In the genomic region with DNA sequence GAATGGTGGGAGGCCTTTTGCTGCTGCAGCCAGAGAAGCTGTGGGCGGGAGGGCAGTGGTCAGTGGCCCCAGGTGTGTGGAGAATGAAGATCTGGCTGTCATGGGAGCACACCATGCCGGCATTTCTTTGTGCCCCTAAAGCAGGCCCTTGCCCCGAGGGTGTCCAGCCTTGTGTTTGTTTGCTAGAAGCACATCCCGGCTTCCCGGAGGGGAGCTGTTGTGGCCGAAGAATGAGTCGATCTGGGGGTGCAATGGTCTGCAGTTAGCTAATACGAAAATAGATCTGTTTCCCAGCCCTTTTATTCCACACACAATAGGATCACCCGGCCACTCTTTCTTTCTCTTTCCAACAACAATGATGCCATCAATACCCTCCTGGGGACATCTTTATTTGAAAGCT, we compare ENCODE assay signal across 24 cellular contexts.
DNase-seq lines count a peak whose midpoint lies in the region; FAIRE-seq and TF ChIP-seq lines count a peak whose summit lies in the region.
"Had no signal": no experiment of that assay in that cellular context is flagged by ENCODE, and none has a peak within 500 bp of the region (broad histone marks: within the 10 kb centered on the region; RNA-seq: fewer than 3 reads in every experiment).

No MANE protein-coding gene starts in this region.

- H3F3A ChIP-seq in neural progenitor cell (ENCODE audit: low read depth), result peaks cover 21% of the 10 kb centered on the region

- no peak overlapping the region for H3K23ac ChIP-seq in H9 (ENCODE audit: insufficient read length, low read depth, low read length)
- no peak overlapping the region for H3K23ac ChIP-seq in H1 (ENCODE audit: insufficient read length)

- no peak overlapping the region; the same call in 1 of the 2 replicates for H3K14ac ChIP-seq in H9 (ENCODE audit: insufficient read depth, low read length)
- H3K14ac ChIP-seq in H1 (ENCODE audit: insufficient read length), result no peak overlapping the region

- H3K27ac ChIP-seq in H9 (ENCODE audit: insufficient read length, low read depth, low read length), result no peak overlapping the region
- no peak overlapping the region for H3K27ac ChIP-seq in H1 (ENCODE audit: low read depth, low read length)
- H3K27ac ChIP-seq in neural progenitor cell, result no peak overlapping the region
- H3K27ac ChIP-seq: 22Rv1; A549; BLaER1 treated with 17β-estradiol and CSF1 and Interleukin-3, amounts not matched to agents 10 nM and 100 nM; C4-2B had no signal

- H3K9me3 Mint-ChIP-seq in H9 (no peaks in the 10 kb centered on the region), neural progenitor cell (no peaks in the 10 kb centered on the region)
- H3K9me3 Mint-ChIP-seq: CD4-positive, alpha-beta T cell; CD8-positive, alpha-beta T cell had no signal

- H3K79me2 ChIP-seq in H9 (ENCODE audit: insufficient read depth, low read length) (no peaks in the 10 kb centered on the region), H1 (ENCODE audit: control insufficient read depth in 1 of 2, insufficient read depth in 2 of 2, low read length in 2 of 2) (no peaks in the 10 kb centered on the region), neural progenitor cell (ENCODE audit: low read depth) (no peaks in the 10 kb centered on the region)

- H2BK20ac ChIP-seq in H9 (ENCODE audit: low read depth, low read length, poor library complexity, severe bottlenecking) (no peak overlapping the region), H1 (ENCODE audit: low read length) (no peak overlapping the region)

- H3K27me3 ChIP-seq in H9 (ENCODE audit: insufficient read depth, low read length) (no peaks in the 10 kb centered on the region), H1 (replicated peaks in 1 of 4; ENCODE audit: control insufficient read depth in 3 of 4, extremely low read depth in 1 of 4, insufficient read depth in 3 of 4, low read length in 3 of 4) (no peaks in the 10 kb centered on the region; a peak in 1 of 7 replicates), neural progenitor cell (no peaks in the 10 kb centered on the region)
- H3K27me3 ChIP-seq: BLaER1 treated with 17β-estradiol and CSF1 and Interleukin-3, amounts not matched to agents 10 nM and 100 nM had no signal

- no peak overlapping the region for H3K4me3 Mint-ChIP-seq in H9
- H3K4me3 Mint-ChIP-seq in neural progenitor cell, result no peak overlapping the region
- H3K4me3 Mint-ChIP-seq: B cell; CD4-positive, alpha-beta T cell; CD8-positive, alpha-beta T cell had no signal

- no peaks in the 10 kb centered on the region for H4K20me1 ChIP-seq in H9 (ENCODE audit: control insufficient read depth, insufficient read depth, insufficient read length)
- H4K20me1 ChIP-seq in H1 (replicated peaks in 1 of 2; ENCODE audit: control insufficient read depth in 1 of 2, insufficient read depth in 2 of 2, low read length in 2 of 2), result no peaks in the 10 kb centered on the region
- H4K20me1 ChIP-seq in neural progenitor cell (ENCODE audit: low read depth), result no peaks in the 10 kb centered on the region
- H4K20me1 ChIP-seq: BLaER1 treated with 17β-estradiol and CSF1 and Interleukin-3, amounts not matched to agents 10 nM and 100 nM had no signal

- H3T11ph ChIP-seq in H9 (ENCODE audit: low read length), result no peak overlapping the region

- H2BK15ac ChIP-seq in H9 (ENCODE audit: low read depth, low read length), result no peak overlapping the region
- H2BK15ac ChIP-seq in H1 (ENCODE audit: low read length), result no peak overlapping the region

- no peak for DNase-seq in H9
- DNase-seq in H1 (ENCODE audit: low read depth in 1 of 2, low spot score in 2 of 2), result no peak
- peak; percentile 55 for DNase-seq in neural progenitor cell (ENCODE audit: low spot score)
- no peak for DNase-seq in NCI-H2171 treated with DMSO at 0.1 percent for 48 hours (lab: John Stamatoyannopoulos, UW)
- DNase-seq in activated T-cell treated with anti-CD3 and anti-CD28 coated beads, Interleukin-2, amount 50 U/mL, for 1 hour, result no peak
- DNase-seq: AML-193; CD4-positive, alpha-beta T cell; CD8-positive, alpha-beta T cell; COR-L47; DMS 273 treated with DMSO at 0.1 percent for 48 hours; DMS153; DMS53; DMS79; DND-41; EL; GDM1 had no signal

- H3K4ac ChIP-seq in H9 (ENCODE audit: low read depth, low read length) (no peak overlapping the region), H1 (replicated peaks; ENCODE audit: insufficient read length, low read depth, low read length) (no peak overlapping the region)

- CTCF ChIA-PET in H1 (lab: Charles Lee; ENCODE audit: partially characterized antibody), result interaction anchor here (1.0 to 2.8 kb wide), 2 partner anchors 10 to 296 kb away, joined by 3 to 10 read pairs; no protein-coding TSS in a partner anchor

- no peak overlapping the region for H2BK120ac ChIP-seq in H9 (ENCODE audit: low read depth, low read length, poor library complexity, severe bottlenecking)
- H2BK120ac ChIP-seq in H1 (replicated peaks; ENCODE audit: low read depth, low read length), result no peak overlapping the region

- H2AK5ac ChIP-seq in H9 (ENCODE audit: insufficient read length, low read length) (no peak overlapping the region), H1 (ENCODE audit: low read depth, low read length) (no peak overlapping the region)

- no peak overlapping the region for H3K4me3 ChIP-seq in H1 (ENCODE audit: extremely low read depth in 1 of 4, insufficient read depth in 2 of 4, low read depth in 3 of 4, low read length in 4 of 4)
- no peak overlapping the region for H3K4me3 ChIP-seq in neural progenitor cell
- H3K4me3 ChIP-seq: A549; BLaER1 treated with 17β-estradiol and CSF1 and Interleukin-3, amounts not matched to agents 10 nM and 100 nM; GM12878 had no signal

- TF ChIP-seq CTCF in H9 (conservative IDR thresholded peaks at IDR 0.05), result no peak
- TF ChIP-seq CTCF in H1 (IDR thresholded peaks at IDR 0.05; ENCODE audit: control extremely low read depth in 1 of 3, insufficient read depth in 1 of 3, low read depth in 1 of 3, low read length in 3 of 3), result no peak
- TF ChIP-seq CTCF in neural progenitor cell (IDR thresholded peaks at IDR 0.05), result no peak

- H2BK5ac ChIP-seq in H9 (ENCODE audit: insufficient read length, low read length), result no peak overlapping the region
- no peak overlapping the region for H2BK5ac ChIP-seq in H1 (ENCODE audit: low read depth, low read length)

- peak overlapping the region in 2 of 3 experiments; percentile 31 to 60; a peak in 3 of 7 replicates for H3K27ac Mint-ChIP-seq in H9
- no peak overlapping the region for H3K27ac Mint-ChIP-seq in neural progenitor cell
- H3K27ac Mint-ChIP-seq: B cell; CD4-positive, alpha-beta T cell; CD8-positive, alpha-beta T cell had no signal

- H3K4me1 Mint-ChIP-seq in H9, result peaks cover 18 to 27% of the 10 kb centered on the region in 2 experiments
- H3K4me1 Mint-ChIP-seq in neural progenitor cell, result peaks cover 37% of the 10 kb centered on the region

- H3K23me2 ChIP-seq in H9 (ENCODE audit: insufficient read length, low read depth, low read length, poor library complexity, severe bottlenecking) (no peaks in the 10 kb centered on the region), H1 (ENCODE audit: low read depth, low read length) (no peaks in the 10 kb centered on the region)

- no peak for TF ChIP-seq RAD21 in H1 (IDR thresholded peaks at IDR 0.05 in 1 of 2, conservative IDR thresholded peaks at IDR 0.05 in 1 of 2; ENCODE audit: low read depth in 2 of 2, low read length in 2 of 2)

- POLR2A ChIA-PET in H1 (lab: Charles Lee; ENCODE audit: partially characterized antibody), result no interaction called here

- H3K56ac ChIP-seq in H9 (ENCODE audit: insufficient read length, low read depth, low read length) (no peak overlapping the region), H1 (replicated peaks; ENCODE audit: insufficient read length, low read depth, low read length) (no peak overlapping the region)

- H3K36me3 ChIP-seq in H1 (ENCODE audit: control insufficient read depth in 2 of 4, insufficient read depth in 4 of 4, low read length in 3 of 4) (no peaks in the 10 kb centered on the region), neural progenitor cell (no peaks in the 10 kb centered on the region)
- H3K36me3 ChIP-seq: BLaER1 treated with 17β-estradiol and CSF1 and Interleukin-3, amounts not matched to agents 10 nM and 100 nM had no signal

- H3K79me1 ChIP-seq in H9 (ENCODE audit: insufficient read depth, low read depth, low read length, poor library complexity, severe bottlenecking) (no peaks in the 10 kb centered on the region), H1 (ENCODE audit: low read depth, low read length) (no peaks in the 10 kb centered on the region)

- no peak overlapping the region for H4K91ac ChIP-seq in H9 (ENCODE audit: insufficient read length, low read depth, low read length)
- H4K91ac ChIP-seq in H1 (replicated peaks; ENCODE audit: insufficient read length, low read length), result no peak overlapping the region

- H3K27me3 Mint-ChIP-seq in H9 (ENCODE audit: low read depth), result no peaks in the 10 kb centered on the region; the same call in none of the 2 replicates
- H3K27me3 Mint-ChIP-seq in neural progenitor cell (ENCODE audit: insufficient read depth, low read depth), result peaks cover 10% of the 10 kb centered on the region
- H3K27me3 Mint-ChIP-seq: CD4-positive, alpha-beta T cell had no signal

- H2BK12ac ChIP-seq in H9 (ENCODE audit: insufficient read length, low read depth, low read length) (no peak overlapping the region), H1 (ENCODE audit: low read depth, low read length) (0 out of 2 replicates have a peak overlapping the region, but pooled peaks have one; percentile 27)

- H3K9me3 ChIP-seq in H9 (ENCODE audit: control insufficient read depth, low read depth, low read length) (no peaks in the 10 kb centered on the region), H1 (ENCODE audit: insufficient read depth in 2 of 2, low read depth in 1 of 2, low read length in 1 of 2) (no peaks in the 10 kb centered on the region), neural progenitor cell (ENCODE audit: low read depth) (no peaks in the 10 kb centered on the region)
- H3K9me3 ChIP-seq: A549; BLaER1 treated with 17β-estradiol and CSF1 and Interleukin-3, amounts not matched to agents 10 nM and 100 nM had no signal

- H4K5ac ChIP-seq in H9 (ENCODE audit: insufficient read length, low read depth, low read length), result no peak overlapping the region
- no peak overlapping the region for H4K5ac ChIP-seq in H1 (ENCODE audit: insufficient read length, low read depth, low read length)

- no peaks in the 10 kb centered on the region for H3K36me3 Mint-ChIP-seq in H9 (ENCODE audit: insufficient read depth in 1 of 3, low read depth in 3 of 3)
- H3K36me3 Mint-ChIP-seq in neural progenitor cell, result no peaks in the 10 kb centered on the region
- H3K36me3 Mint-ChIP-seq: CD8-positive, alpha-beta T cell had no signal

- no peak for TF ChIP-seq POLR2A in H1 (IDR thresholded peaks at IDR 0.05; ENCODE audit: control extremely low read depth in 1 of 2, low read depth in 2 of 2, low read length in 2 of 2)

- no peak for FAIRE-seq in H1 (lab: Jason Lieb, UNC)
- FAIRE-seq: A549, GM12878, GM12892, GM18507 had no signal

- H3K9ac ChIP-seq in H9 (ENCODE audit: extremely low read depth, insufficient read length, low read length) (no peak overlapping the region), H1 (replicated peaks in 1 of 4; ENCODE audit: extremely low read depth in 1 of 4, low read depth in 3 of 4, low read length in 3 of 4) (no peak overlapping the region), neural progenitor cell (no peak overlapping the region)
- H3K9ac ChIP-seq: BLaER1 treated with 17β-estradiol and CSF1 and Interleukin-3, amounts not matched to agents 10 nM and 100 nM had no signal

- no CpG with 5 or more reads among the region's 9 CpGs for WGBS in H9 (ENCODE audit: extremely low coverage, insufficient read length, low lambda C conversion rate)
- WGBS in H1 (ENCODE audit: extremely low coverage in 1 of 2, insufficient coverage in 1 of 2, insufficient read length in 1 of 2, insufficient replicate concordance in 2 of 2, low coverage in 1 of 2, low lambda C conversion rate in 2 of 2, missing lambda C conversion rate in 1 of 2), 2 experiments, result 88% methylated on average over 9 of the region's 9 CpGs; no CpG with 5 or more reads in 1 of the 2 experiments

- H3K4me1 ChIP-seq in H9 (ENCODE audit: insufficient read depth, low read length) (peaks cover 6% of the 10 kb centered on the region; the same call in 1 of the 2 replicates), H1 (replicated peaks in 1 of 4; ENCODE audit: control insufficient read depth in 3 of 4, insufficient read depth in 4 of 4, low read length in 3 of 4) (peaks cover 0 to 9% (median 1%) of the 10 kb centered on the region in 4 experiments; a peak in 4 of 7 replicates), neural progenitor cell (peaks cover 26% of the 10 kb centered on the region)
- H3K4me1 ChIP-seq: A549 had no signal

- H3K18ac ChIP-seq in H9 (ENCODE audit: insufficient read length, low read depth, low read length) (no peak overlapping the region), H1 (ENCODE audit: extremely low read depth, low read length) (no peak overlapping the region)

- no peak for TF ChIP-seq EP300 in H1 (IDR thresholded peaks at IDR 0.05; ENCODE audit: borderline replicate concordance in 1 of 2, low read depth in 2 of 2, low read length in 2 of 2)

- H4K8ac ChIP-seq in H9 (replicated peaks; ENCODE audit: insufficient read length, low read depth, low read length), result no peak overlapping the region
- H4K8ac ChIP-seq in H1 (ENCODE audit: extremely low read depth, insufficient read depth, low read length), result no peak overlapping the region

- H3K4me2 ChIP-seq in H9 (ENCODE audit: insufficient read depth, insufficient read length, low read length) (no peak overlapping the region), H1 (ENCODE audit: insufficient read depth in 1 of 2, low read depth in 2 of 2, low read length in 2 of 2) (no peak overlapping the region), neural progenitor cell (peak overlapping the region; percentile 47)
- H3K4me2 ChIP-seq: A549; BLaER1 treated with 17β-estradiol and CSF1 and Interleukin-3, amounts not matched to agents 10 nM and 100 nM had no signal

- no peak overlapping the region for H2AFZ ChIP-seq in H9 (ENCODE audit: low read length)
- H2AFZ ChIP-seq in H1 (ENCODE audit: low read length), result no peak overlapping the region
- no peak overlapping the region for H2AFZ ChIP-seq in neural progenitor cell (replicated peaks)
